In genomic region chr2:25688236-25688635, GRCh38 we compare ENCODE assay signal across 18 cellular contexts.
"Had no signal": no experiment of that assay in that cellular context is flagged by ENCODE, and none has a peak within 500 bp of the region (broad histone marks: within the 10 kb centered on the region; RNA-seq: fewer than 3 reads in every experiment).

No MANE protein-coding gene starts in this region.

- H3K27ac ChIP-seq: SJCRH30 had no signal

- H3K27me3 ChIP-seq: MG63, SJCRH30 had no signal

- H3K9me3 ChIP-seq: MG63, SJCRH30 had no signal

- H3K36me3 ChIP-seq: MG63, SJCRH30 had no signal

- H3K4me1 ChIP-seq: SJCRH30 had no signal

- H3K4me3 ChIP-seq: MG63, SJCRH30 had no signal

- DNase-seq: Karpas-422; KG1; MG63; NCI-H1436; NCI-H1694 treated with DMSO at 0.1 percent for 48 hours; NCI-H1930; NCI-H2081; NCI-H2107; NCI-H2227 treated with DMSO at 0.1 percent for 48 hours; NCI-H524; NCI-H526 treated with DMSO at 0.1 percent for 48 hours; NCI-H748 treated with DMSO at 0.1 percent for 48 hours; NK-92 treated with Interleukin-12 subunit alpha and Interleukin-12 subunit beta, amount 100 ng/mL, for 24 hours; PC-3; SHP77 treated with DMSO at 0.1 percent for 48 hours; SJCRH30; T-helper 1 cell; T-helper 17 cell had no signal
